8 cellular contexts compared by ENCODE assay signal in the genomic region with DNA sequence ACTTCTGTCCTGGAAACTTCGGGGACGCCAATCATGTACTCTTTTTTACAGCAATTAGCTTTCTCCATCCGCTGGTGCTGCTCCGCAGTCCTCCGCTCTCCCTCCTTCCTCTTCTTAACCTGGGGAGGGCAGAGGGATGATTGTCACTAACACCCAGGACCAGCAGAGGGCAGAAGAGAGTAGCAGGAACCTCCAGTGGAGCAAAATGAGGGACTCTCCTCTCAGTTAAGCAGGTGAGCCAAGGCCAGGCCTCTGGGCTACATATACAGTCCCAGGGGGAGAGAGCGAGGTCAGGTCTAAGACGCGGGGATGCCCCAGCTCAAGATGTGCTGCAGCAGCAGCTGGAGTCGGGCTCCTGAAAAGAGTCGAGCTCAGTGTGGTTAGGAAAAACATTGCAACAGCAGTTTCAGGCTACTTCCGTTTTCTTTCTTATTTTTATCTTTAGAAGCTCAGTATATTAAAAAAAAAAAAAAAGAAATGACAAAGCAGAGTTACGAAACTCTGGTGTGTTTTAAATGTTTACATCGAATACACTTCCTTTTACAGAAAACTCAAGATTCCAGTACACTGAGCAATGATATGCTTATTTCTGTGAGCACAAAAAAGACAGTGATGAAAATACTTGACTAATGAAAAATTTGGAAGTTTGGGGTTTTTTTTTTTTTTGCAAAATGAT. TPM values are rescaled to one million over a fixed set of nuclear protein-coding genes. Genes with fewer than 3 reads are reported as not detected.
A peak's percentile ranks its signal among the peaks of the same experiment; 100 is the strongest.
DNase-seq lines count a peak whose midpoint lies in the region; ATAC-seq and TF ChIP-seq lines count a peak whose summit lies in the region.

No MANE protein-coding gene starts in this region.

- H3K27ac Mint-ChIP-seq in natural killer cell = peak overlapping the region; percentile 74 to 84
- peak overlapping the region; percentile 14 for H3K27ac Mint-ChIP-seq in stimulated activated memory B cell treated with anti-CD40 and anti-IgM and Interleukin-4, amounts not matched to agents 10 μg/mL and 1 μg/mL and 100 μg/mL, for 72 hours

- peak overlapping the region; percentile 84 for H3K4me3 Mint-ChIP-seq in natural killer cell
- H3K4me3 Mint-ChIP-seq in stimulated activated memory B cell treated with anti-CD40 and anti-IgM and Interleukin-4, amounts not matched to agents 10 μg/mL and 1 μg/mL and 100 μg/mL, for 72 hours = peak overlapping the region; percentile 42

- H3K27me3 Mint-ChIP-seq in natural killer cell (ENCODE audit: low read depth in 2 of 2) = no peaks in the 10 kb centered on the region
- no peaks in the 10 kb centered on the region for H3K27me3 Mint-ChIP-seq in stimulated activated memory B cell treated with anti-CD40 and anti-IgM and Interleukin-4, amounts not matched to agents 10 μg/mL and 1 μg/mL and 100 μg/mL, for 72 hours

- peaks cover 0 to 9% (median 5%) of the 10 kb centered on the region in 3 donors for H3K4me1 ChIP-seq in esophagus squamous epithelium

- peaks cover 7 to 8% of the 10 kb centered on the region in 2 donors for H3K4me1 Mint-ChIP-seq in natural killer cell
- peaks cover 11% of the 10 kb centered on the region for H3K4me1 Mint-ChIP-seq in stimulated activated memory B cell treated with anti-CD40 and anti-IgM and Interleukin-4, amounts not matched to agents 10 μg/mL and 1 μg/mL and 100 μg/mL, for 72 hours

- H3K36me3 ChIP-seq in esophagus squamous epithelium = no peaks in the 10 kb centered on the region

- peaks cover 0 to 5% (median 0%) of the 10 kb centered on the region in 4 donors for H3K27me3 ChIP-seq in esophagus squamous epithelium

- no peaks in the 10 kb centered on the region for H3K36me3 Mint-ChIP-seq in natural killer cell
- H3K36me3 Mint-ChIP-seq in stimulated activated memory B cell treated with anti-CD40 and anti-IgM and Interleukin-4, amounts not matched to agents 10 μg/mL and 1 μg/mL and 100 μg/mL, for 72 hours = no peaks in the 10 kb centered on the region

- TF ChIP-seq POLR2A in esophagus squamous epithelium (IDR thresholded peaks at IDR 0.05) = no peak

- intact Hi-C loops in esophagus squamous epithelium (cut with DNase I) = no loop called here
- intact Hi-C loops in natural killer cell (cut with micrococcal nuclease) = loop anchor here (1.0 kb wide), 2 partner anchors 97 to 186 kb away; no protein-coding TSS in a partner anchor

- H3K9me3 ChIP-seq in esophagus squamous epithelium = no peaks in the 10 kb centered on the region

- H3K4me3 ChIP-seq in Jurkat, Clone E6-1 (ENCODE audit: low read length) = peak overlapping the region; percentile 20
- H3K4me3 ChIP-seq in esophagus squamous epithelium = peak overlapping the region in 2 of 4 donors; percentile 13 to 52

- DNase-seq in DMS79 treated with DMSO at 0.1 percent for 48 hours (lab: John Stamatoyannopoulos, UW) (peak; percentile 44), OCI-M1 (lab: John Stamatoyannopoulos, UW) (peak; percentile 96), activated T-cell treated with anti-CD3 and anti-CD28 coated beads for 1 hour (ENCODE audit: low read depth) (peak; percentile 76), esophagus squamous epithelium (lab: John Stamatoyannopoulos, UW) (peak; percentile 29), natural killer cell (peak; percentile 70)
- DNase-seq in Jurkat, Clone E6-1 (ENCODE audit: low read depth, low spot score) = peak; percentile 75

- H3K27ac ChIP-seq in esophagus squamous epithelium = peak overlapping the region in 2 of 4 donors; percentile 23 to 57

- ATAC-seq in GM21737 (IDR thresholded peaks at IDR 0.05; ENCODE audit: unreplicated experiment) (peak; percentile 100), natural killer cell (peak; percentile 95 to 99 (median 99))
- ATAC-seq in stimulated activated memory B cell treated with anti-CD40 and anti-IgM and Interleukin-4, amounts not matched to agents 10 μg/mL and 1 μg/mL and 100 μg/mL, for 72 hours = peak; percentile 100

- WGBS in esophagus squamous epithelium, 2 donors = 3 to 8% methylated on average over 13 of the region's 13 CpGs

- TF ChIP-seq CTCF in esophagus squamous epithelium (IDR thresholded peaks at IDR 0.05) (peak; percentile 58 to 86 (median 78)), natural killer cell (IDR thresholded peaks at IDR 0.05) (peak; percentile 96)

- no peaks in the 10 kb centered on the region for H3K9me3 Mint-ChIP-seq in natural killer cell
- no peaks in the 10 kb centered on the region for H3K9me3 Mint-ChIP-seq in stimulated activated memory B cell treated with anti-CD40 and anti-IgM and Interleukin-4, amounts not matched to agents 10 μg/mL and 1 μg/mL and 100 μg/mL, for 72 hours

RNA-seq across cellular contexts. Expression of a gene that starts 25.7 kb away (rescaled TPM):
- not detected for polyA plus RNA-seq in Jurkat, Clone E6-1 (2012; ENCODE audit: insufficient read depth, insufficient read length)
- 1 to 10 TPM in 3 of 4 donors, under 1 TPM in 1; 0.57 to 2.3 (median 1.8) TPM for total RNA-seq in esophagus squamous epithelium
- 10 to 100 TPM; 11.3 to 34.1 (median 11.7) TPM for total RNA-seq in natural killer cell

RNA-seq across cellular contexts. Expression of a gene that starts 58.6 kb away (rescaled TPM):
- 27.3 TPM for polyA plus RNA-seq in Jurkat, Clone E6-1 (2012; ENCODE audit: insufficient read depth, insufficient read length)
- total RNA-seq in esophagus squamous epithelium (10 to 100 TPM in 1 of 4 donors, 1 to 10 TPM in 3; 8.9 to 21.2 (median 9.5) TPM), natural killer cell (10 to 100 TPM; 25.6 to 33.0 (median 27.9) TPM)

Comparison
In these comparisons a context has a peak if more than half of its experiments do, and no peak if none do; other contexts are left out.
1. DNase-seq: peak in every context shown above with its lines; median percentile 96 in OCI-M1; 76 in activated T-cell treated with anti-CD3 and anti-CD28 coated beads for 1 hour; 75 in Jurkat, Clone E6-1; 70 in natural killer cell; 44 in DMS79 treated with DMSO at 0.1 percent for 48 hours; 29 in esophagus squamous epithelium.